Comparison of ENCODE assay signal across 26 cellular contexts in genomic region chr3:127476936-127477335, GRCh38.
"Had no signal": no experiment of that assay in that cellular context is flagged by ENCODE, and none has a peak within 500 bp of the region (broad histone marks: within the 10 kb centered on the region; RNA-seq: fewer than 3 reads in every experiment).

No MANE protein-coding gene starts in this region.

- H3K4me3 Mint-ChIP-seq: memory B cell; naive thymus-derived CD4-positive, alpha-beta T cell; natural killer cell treated with Interleukin-12 subunit alpha and Interleukin-12 subunit beta and Interleukin-15 and Interleukin-18, amount 100 ng/mL, for 72 hours; stimulated activated naive CD8-positive, alpha-beta T cell treated with anti-CD3 and anti-CD28 coated beads, Interleukin-15, Interleukin-2, amounts not matched to agents 100 ng/mL and 50 ng/mL, for 24 hours had no signal

- H3K27me3 ChIP-seq: right atrium auricular region, right lobe of liver, tibial artery, uterus had no signal

- H3K27ac ChIP-seq: heart left ventricle, left ventricle myocardium inferior, parathyroid adenoma, right atrium auricular region, right lobe of liver, suprapubic skin, thoracic aorta, tibial artery, uterus had no signal

- H2AFZ ChIP-seq: parathyroid adenoma had no signal

- H3K4me1 ChIP-seq: parathyroid adenoma, right atrium auricular region, suprapubic skin, tibial artery, uterus had no signal

- H3K36me3 ChIP-seq: heart left ventricle, left ventricle myocardium inferior, right atrium auricular region, right lobe of liver, suprapubic skin, thoracic aorta, tibial artery, uterus had no signal

- H3K9ac ChIP-seq: parathyroid adenoma had no signal

- H3K36me3 Mint-ChIP-seq: memory B cell; naive thymus-derived CD4-positive, alpha-beta T cell; natural killer cell treated with Interleukin-12 subunit alpha and Interleukin-12 subunit beta and Interleukin-15 and Interleukin-18, amount 100 ng/mL, for 72 hours had no signal

- H3K9me3 ChIP-seq: heart left ventricle, left ventricle myocardium inferior, mucosa of descending colon, right atrium auricular region, right lobe of liver, suprapubic skin, thoracic aorta, tibial artery, uterus had no signal

- H3K9me3 Mint-ChIP-seq: memory B cell; naive thymus-derived CD4-positive, alpha-beta T cell; natural killer cell treated with Interleukin-12 subunit alpha and Interleukin-12 subunit beta and Interleukin-15 and Interleukin-18, amount 100 ng/mL, for 72 hours; stimulated activated naive CD8-positive, alpha-beta T cell treated with anti-CD3 and anti-CD28 coated beads, Interleukin-15, Interleukin-2, amounts not matched to agents 100 ng/mL and 50 ng/mL, for 24 hours had no signal

- H3K4me1 Mint-ChIP-seq: memory B cell; naive thymus-derived CD4-positive, alpha-beta T cell had no signal

- H3K4me3 ChIP-seq: heart left ventricle, left ventricle myocardium inferior, mucosa of descending colon, right atrium auricular region, right lobe of liver, smooth muscle cell, suprapubic skin, thoracic aorta, tibial artery, uterus had no signal

- H3K4me2 ChIP-seq: smooth muscle cell had no signal

- DNase-seq: hypothalamus; islet precursor cell; left ventricle myocardium inferior; midbrain; mucosa of descending colon; nucleus accumbens; stimulated activated CD4-positive, alpha-beta T cell treated with anti-CD3 and anti-CD28 coated beads, Interleukin-12 subunit alpha, Interleukin-12 subunit beta, amount 100 ng/mL, for 4 hours; stimulated activated CD4-positive, alpha-beta T cell treated with anti-CD3 and anti-CD28 coated beads, Interleukin-15, amount 100 ng/mL, for 24 hours; stimulated activated CD4-positive, alpha-beta T cell treated with anti-CD3 and anti-CD28 coated beads, Interleukin-2, amount 100 ng/mL, for 24 hours; stimulated activated CD4-positive, alpha-beta T cell treated with anti-CD3 and anti-CD28 coated beads, Interleukin-4, amount 100 ng/mL, for 1 hour; stimulated activated naive CD4-positive, alpha-beta T cell; tibial artery; trophoblast cell; uterus had no signal

- H3K27ac Mint-ChIP-seq: memory B cell; naive thymus-derived CD4-positive, alpha-beta T cell; natural killer cell treated with Interleukin-12 subunit alpha and Interleukin-12 subunit beta and Interleukin-15 and Interleukin-18, amount 100 ng/mL, for 72 hours; progenitor cell of endocrine pancreas; stimulated activated naive CD8-positive, alpha-beta T cell treated with anti-CD3 and anti-CD28 coated beads, Interleukin-15, Interleukin-2, amounts not matched to agents 100 ng/mL and 50 ng/mL, for 24 hours had no signal
